ENCODE assay signal across 1 cellular context in genomic region chr1:8898425-8898824, GRCh38.
TF ChIP-seq lines count a peak whose summit lies in the region.

No MANE protein-coding gene starts in this region.

TF ChIP-seq in A549, 52 proteins besides CTCF, POLR2A, EP300 and RAD21:
- TF ChIP-seq MAFK (IDR thresholded peaks at IDR 0.05; ENCODE audit: partially characterized antibody): peak; percentile 81
TF ChIP-seq in A549: peak in this region for 1; not testable (repeated sequence) for 51.
